Comparison of ENCODE assay signal across 10 cellular contexts in genomic region chr16:87926246-87927194, GRCh38. TPM values are rescaled to one million over a fixed set of nuclear protein-coding genes. Genes with fewer than 3 reads are reported as not detected.
DNase-seq lines count a peak whose midpoint lies in the region; ATAC-seq, FAIRE-seq and TF ChIP-seq lines count a peak whose summit lies in the region.
"Had no signal": no experiment of that assay in that cellular context is flagged by ENCODE, and none has a peak within 500 bp of the region (broad histone marks: within the 10 kb centered on the region; RNA-seq: fewer than 3 reads in every experiment).

No MANE protein-coding gene starts in this region.

- DNase-seq in CD1c-positive myeloid dendritic cell (ENCODE audit: extremely low spot score) (peak; percentile 92), GM12891 (ENCODE audit: insufficient read length, low spot score) (no peak), SHP77 treated with DMSO at 0.1 percent for 48 hours (lab: John Stamatoyannopoulos, UW) (peak; percentile 25), medulla oblongata (ENCODE audit: extremely low spot score) (peak; percentile 54), DMS 273 (lab: John Stamatoyannopoulos, UW; ENCODE audit: unreplicated experiment) (no peak), pons (ENCODE audit: low spot score) (no peak)

- TF ChIP-seq POLR2A in GM12891 (IDR thresholded peaks at IDR 0.05; ENCODE audit: low read depth, low read length) = no peak

- peak; percentile 82 for FAIRE-seq in GM12891 (lab: Jason Lieb, UNC)
- FAIRE-seq: endothelial cell of umbilical vein had no signal

- no peak for ATAC-seq in HG02763 (IDR thresholded peaks at IDR 0.05; ENCODE audit: unreplicated experiment)
- no peak for ATAC-seq in HG03175 (IDR thresholded peaks at IDR 0.05; ENCODE audit: unreplicated experiment)

TF ChIP-seq in GM12891, 5 proteins besides CTCF, POLR2A, EP300 and RAD21:
- TF ChIP-seq PAX5 (IDR thresholded peaks at IDR 0.05; ENCODE audit: insufficient read depth, low read length, severe bottlenecking) (no peak), SPI1 (IDR thresholded peaks at IDR 0.05; ENCODE audit: low read depth, low read length) (peak; percentile 87), POLR2AphosphoS5 (IDR thresholded peaks at IDR 0.05; ENCODE audit: low read depth, low read length) (no peak), POU2F2 (IDR thresholded peaks at IDR 0.05; ENCODE audit: low read depth, low read length) (no peak; the same call in 1 of the 2 replicates), TAF1 (IDR thresholded peaks at IDR 0.05; ENCODE audit: low read depth, low read length) (no peak)

RNA-seq across cellular contexts. Expression of gene CA5A, which starts 9.8 kb away (rescaled TPM):
- 0.09 TPM for polyA plus RNA-seq in GM12891 (2012; ENCODE audit: low read depth, missing spikeins)
- polyA plus RNA-seq: endothelial cell of umbilical vein, urinary bladder had no signal

RNA-seq across cellular contexts. Expression of gene BANP, which starts 24.7 kb away (rescaled TPM):
- polyA plus RNA-seq in GM12891 (2012; ENCODE audit: low read depth, missing spikeins) = 11.9 TPM

RNA-seq across cellular contexts. Expression of gene SLC7A5, which starts 57.2 kb away (rescaled TPM):
- polyA plus RNA-seq in GM12891 (2012; ENCODE audit: low read depth, missing spikeins) = 38.5 TPM

Comparison
In these comparisons a context has a peak if more than half of its experiments do, and no peak if none do; other contexts are left out.
1. DNase-seq: peak in CD1c-positive myeloid dendritic cell (single experiment), SHP77 treated with DMSO at 0.1 percent for 48 hours (single experiment) and medulla oblongata (single experiment); none in GM12891 (single experiment), DMS 273 (single experiment) and pons (single experiment).